1 cellular context compared by ENCODE assay signal in the genomic region with DNA sequence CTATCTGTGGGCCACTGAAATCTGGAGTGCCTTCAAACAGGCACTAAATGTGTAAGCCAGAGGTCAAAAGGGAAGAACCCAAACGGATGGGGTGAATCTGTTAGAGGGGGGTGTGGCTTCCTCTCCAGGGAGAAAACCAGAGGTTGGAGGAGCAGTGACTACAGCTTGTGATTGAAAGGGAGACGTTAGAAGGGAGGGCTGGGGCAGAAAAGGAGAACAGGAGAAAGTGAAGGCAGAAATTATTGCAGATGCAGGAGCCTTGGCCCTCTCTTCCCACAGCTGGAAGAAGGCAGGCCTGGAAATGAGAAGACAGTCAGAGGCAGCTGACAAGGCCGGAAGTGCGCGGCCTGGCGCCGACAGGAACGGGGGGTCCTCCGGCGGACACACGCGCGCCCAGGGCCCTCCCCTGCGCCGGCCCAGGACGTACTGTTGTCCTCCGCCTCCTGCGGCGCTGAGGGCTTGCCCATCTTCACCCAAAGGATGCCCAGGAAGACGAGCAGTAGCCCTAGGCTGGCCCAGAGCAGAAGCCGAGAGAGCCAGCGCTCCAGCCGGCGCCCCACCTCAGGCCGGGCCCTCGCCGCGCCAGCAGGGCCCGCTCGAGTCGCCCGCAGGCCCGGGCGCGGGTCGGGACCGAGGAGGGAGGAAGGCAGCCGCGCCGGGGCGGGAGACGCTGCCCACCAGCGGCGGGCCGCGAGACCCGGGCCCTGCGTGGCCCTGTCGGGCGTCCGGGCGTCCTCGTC.
TF ChIP-seq lines count a peak whose summit lies in the region.

No MANE protein-coding gene starts in this region.

TF ChIP-seq in HepG2, 621 proteins besides CTCF, POLR2A, EP300 and RAD21 (continued from another document and continues in another):
- TF ChIP-seq, protein P1, sequence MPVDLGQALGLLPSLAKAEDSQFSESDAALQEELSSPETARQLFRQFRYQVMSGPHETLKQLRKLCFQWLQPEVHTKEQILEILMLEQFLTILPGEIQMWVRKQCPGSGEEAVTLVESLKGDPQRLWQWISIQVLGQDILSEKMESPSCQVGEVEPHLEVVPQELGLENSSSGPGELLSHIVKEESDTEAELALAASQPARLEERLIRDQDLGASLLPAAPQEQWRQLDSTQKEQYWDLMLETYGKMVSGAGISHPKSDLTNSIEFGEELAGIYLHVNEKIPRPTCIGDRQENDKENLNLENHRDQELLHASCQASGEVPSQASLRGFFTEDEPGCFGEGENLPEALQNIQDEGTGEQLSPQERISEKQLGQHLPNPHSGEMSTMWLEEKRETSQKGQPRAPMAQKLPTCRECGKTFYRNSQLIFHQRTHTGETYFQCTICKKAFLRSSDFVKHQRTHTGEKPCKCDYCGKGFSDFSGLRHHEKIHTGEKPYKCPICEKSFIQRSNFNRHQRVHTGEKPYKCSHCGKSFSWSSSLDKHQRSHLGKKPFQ (CRISPR knock-in tag; IDR thresholded peaks at IDR 0.05; ENCODE audit: insufficient replicate concordance): no peak
- TF ChIP-seq SOX5 (CRISPR knock-in tag; IDR thresholded peaks at IDR 0.05; ENCODE audit: borderline replicate concordance): no peak
- TF ChIP-seq, protein P2, sequence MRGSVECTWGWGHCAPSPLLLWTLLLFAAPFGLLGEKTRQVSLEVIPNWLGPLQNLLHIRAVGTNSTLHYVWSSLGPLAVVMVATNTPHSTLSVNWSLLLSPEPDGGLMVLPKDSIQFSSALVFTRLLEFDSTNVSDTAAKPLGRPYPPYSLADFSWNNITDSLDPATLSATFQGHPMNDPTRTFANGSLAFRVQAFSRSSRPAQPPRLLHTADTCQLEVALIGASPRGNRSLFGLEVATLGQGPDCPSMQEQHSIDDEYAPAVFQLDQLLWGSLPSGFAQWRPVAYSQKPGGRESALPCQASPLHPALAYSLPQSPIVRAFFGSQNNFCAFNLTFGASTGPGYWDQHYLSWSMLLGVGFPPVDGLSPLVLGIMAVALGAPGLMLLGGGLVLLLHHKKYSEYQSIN (CRISPR knock-in tag; IDR thresholded peaks at IDR 0.05; ENCODE audit: borderline replicate concordance): no peak
- no peak for TF ChIP-seq DR1 (CRISPR knock-in tag; IDR thresholded peaks at IDR 0.05)
- TF ChIP-seq, protein P3, sequence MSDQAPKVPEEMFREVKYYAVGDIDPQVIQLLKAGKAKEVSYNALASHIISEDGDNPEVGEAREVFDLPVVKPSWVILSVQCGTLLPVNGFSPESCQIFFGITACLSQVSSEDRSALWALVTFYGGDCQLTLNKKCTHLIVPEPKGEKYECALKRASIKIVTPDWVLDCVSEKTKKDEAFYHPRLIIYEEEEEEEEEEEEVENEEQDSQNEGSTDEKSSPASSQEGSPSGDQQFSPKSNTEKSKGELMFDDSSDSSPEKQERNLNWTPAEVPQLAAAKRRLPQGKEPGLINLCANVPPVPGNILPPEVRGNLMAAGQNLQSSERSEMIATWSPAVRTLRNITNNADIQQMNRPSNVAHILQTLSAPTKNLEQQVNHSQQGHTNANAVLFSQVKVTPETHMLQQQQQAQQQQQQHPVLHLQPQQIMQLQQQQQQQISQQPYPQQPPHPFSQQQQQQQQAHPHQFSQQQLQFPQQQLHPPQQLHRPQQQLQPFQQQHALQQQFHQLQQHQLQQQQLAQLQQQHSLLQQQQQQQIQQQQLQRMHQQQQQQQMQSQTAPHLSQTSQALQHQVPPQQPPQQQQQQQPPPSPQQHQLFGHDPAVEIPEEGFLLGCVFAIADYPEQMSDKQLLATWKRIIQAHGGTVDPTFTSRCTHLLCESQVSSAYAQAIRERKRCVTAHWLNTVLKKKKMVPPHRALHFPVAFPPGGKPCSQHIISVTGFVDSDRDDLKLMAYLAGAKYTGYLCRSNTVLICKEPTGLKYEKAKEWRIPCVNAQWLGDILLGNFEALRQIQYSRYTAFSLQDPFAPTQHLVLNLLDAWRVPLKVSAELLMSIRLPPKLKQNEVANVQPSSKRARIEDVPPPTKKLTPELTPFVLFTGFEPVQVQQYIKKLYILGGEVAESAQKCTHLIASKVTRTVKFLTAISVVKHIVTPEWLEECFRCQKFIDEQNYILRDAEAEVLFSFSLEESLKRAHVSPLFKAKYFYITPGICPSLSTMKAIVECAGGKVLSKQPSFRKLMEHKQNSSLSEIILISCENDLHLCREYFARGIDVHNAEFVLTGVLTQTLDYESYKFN (CRISPR knock-in tag; conservative IDR thresholded peaks at IDR 0.05): no peak
- TF ChIP-seq, protein P4, sequence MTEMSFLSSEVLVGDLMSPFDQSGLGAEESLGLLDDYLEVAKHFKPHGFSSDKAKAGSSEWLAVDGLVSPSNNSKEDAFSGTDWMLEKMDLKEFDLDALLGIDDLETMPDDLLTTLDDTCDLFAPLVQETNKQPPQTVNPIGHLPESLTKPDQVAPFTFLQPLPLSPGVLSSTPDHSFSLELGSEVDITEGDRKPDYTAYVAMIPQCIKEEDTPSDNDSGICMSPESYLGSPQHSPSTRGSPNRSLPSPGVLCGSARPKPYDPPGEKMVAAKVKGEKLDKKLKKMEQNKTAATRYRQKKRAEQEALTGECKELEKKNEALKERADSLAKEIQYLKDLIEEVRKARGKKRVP (CRISPR knock-in tag; IDR thresholded peaks at IDR 0.05): no peak
- TF ChIP-seq ZSCAN30 (CRISPR knock-in tag; IDR thresholded peaks at IDR 0.05): no peak
- TF ChIP-seq, protein P5, sequence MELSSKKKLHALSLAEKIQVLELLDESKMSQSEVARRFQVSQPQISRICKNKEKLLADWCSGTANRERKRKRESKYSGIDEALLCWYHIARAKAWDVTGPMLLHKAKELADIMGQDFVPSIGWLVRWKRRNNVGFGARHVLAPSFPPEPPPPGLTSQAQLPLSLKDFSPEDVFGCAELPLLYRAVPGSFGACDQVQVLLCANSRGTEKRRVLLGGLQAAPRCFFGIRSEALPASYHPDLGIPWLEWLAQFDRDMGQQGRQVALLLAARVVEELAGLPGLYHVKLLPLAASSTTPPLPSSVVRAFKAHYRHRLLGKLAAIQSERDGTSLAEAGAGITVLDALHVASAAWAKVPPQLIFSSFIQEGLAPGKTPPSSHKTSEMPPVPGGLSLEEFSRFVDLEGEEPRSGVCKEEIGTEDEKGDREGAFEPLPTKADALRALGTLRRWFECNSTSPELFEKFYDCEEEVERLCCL (CRISPR knock-in tag; IDR thresholded peaks at IDR 0.05; ENCODE audit: borderline replicate concordance): no peak
- TF ChIP-seq, protein P6, sequence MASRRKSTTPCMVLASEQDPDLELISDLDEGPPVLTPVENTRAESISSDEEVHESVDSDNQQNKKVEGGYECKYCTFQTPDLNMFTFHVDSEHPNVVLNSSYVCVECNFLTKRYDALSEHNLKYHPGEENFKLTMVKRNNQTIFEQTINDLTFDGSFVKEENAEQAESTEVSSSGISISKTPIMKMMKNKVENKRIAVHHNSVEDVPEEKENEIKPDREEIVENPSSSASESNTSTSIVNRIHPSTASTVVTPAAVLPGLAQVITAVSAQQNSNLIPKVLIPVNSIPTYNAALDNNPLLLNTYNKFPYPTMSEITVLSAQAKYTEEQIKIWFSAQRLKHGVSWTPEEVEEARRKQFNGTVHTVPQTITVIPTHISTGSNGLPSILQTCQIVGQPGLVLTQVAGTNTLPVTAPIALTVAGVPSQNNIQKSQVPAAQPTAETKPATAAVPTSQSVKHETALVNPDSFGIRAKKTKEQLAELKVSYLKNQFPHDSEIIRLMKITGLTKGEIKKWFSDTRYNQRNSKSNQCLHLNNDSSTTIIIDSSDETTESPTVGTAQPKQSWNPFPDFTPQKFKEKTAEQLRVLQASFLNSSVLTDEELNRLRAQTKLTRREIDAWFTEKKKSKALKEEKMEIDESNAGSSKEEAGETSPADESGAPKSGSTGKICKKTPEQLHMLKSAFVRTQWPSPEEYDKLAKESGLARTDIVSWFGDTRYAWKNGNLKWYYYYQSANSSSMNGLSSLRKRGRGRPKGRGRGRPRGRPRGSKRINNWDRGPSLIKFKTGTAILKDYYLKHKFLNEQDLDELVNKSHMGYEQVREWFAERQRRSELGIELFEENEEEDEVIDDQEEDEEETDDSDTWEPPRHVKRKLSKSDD (CRISPR knock-in tag; IDR thresholded peaks at IDR 0.05; ENCODE audit: low read depth): no peak
- TF ChIP-seq ZBTB8A (CRISPR knock-in tag; IDR thresholded peaks at IDR 0.05; ENCODE audit: borderline replicate concordance, low read depth): no peak
- no peak for TF ChIP-seq TP53 (CRISPR knock-in tag; conservative IDR thresholded peaks at IDR 0.05)
- TF ChIP-seq ZNF549 (CRISPR knock-in tag; IDR thresholded peaks at IDR 0.05): no peak
- peak; percentile 28 for TF ChIP-seq CBX1 (IDR thresholded peaks at IDR 0.05; ENCODE audit: low read depth)
- TF ChIP-seq, protein P7, sequence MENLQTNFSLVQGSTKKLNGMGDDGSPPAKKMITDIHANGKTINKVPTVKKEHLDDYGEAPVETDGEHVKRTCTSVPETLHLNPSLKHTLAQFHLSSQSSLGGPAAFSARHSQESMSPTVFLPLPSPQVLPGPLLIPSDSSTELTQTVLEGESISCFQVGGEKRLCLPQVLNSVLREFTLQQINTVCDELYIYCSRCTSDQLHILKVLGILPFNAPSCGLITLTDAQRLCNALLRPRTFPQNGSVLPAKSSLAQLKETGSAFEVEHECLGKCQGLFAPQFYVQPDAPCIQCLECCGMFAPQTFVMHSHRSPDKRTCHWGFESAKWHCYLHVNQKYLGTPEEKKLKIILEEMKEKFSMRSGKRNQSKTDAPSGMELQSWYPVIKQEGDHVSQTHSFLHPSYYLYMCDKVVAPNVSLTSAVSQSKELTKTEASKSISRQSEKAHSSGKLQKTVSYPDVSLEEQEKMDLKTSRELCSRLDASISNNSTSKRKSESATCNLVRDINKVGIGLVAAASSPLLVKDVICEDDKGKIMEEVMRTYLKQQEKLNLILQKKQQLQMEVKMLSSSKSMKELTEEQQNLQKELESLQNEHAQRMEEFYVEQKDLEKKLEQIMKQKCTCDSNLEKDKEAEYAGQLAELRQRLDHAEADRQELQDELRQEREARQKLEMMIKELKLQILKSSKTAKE (CRISPR knock-in tag; IDR thresholded peaks at IDR 0.05; ENCODE audit: borderline replicate concordance): no peak
- no peak for TF ChIP-seq FOXA1 (IDR thresholded peaks at IDR 0.05)
- TF ChIP-seq FOXA1 (CRISPR knock-in tag; IDR thresholded peaks at IDR 0.05): no peak
- TF ChIP-seq MIXL1 (CRISPR knock-in tag; IDR thresholded peaks at IDR 0.05): no peak
- TF ChIP-seq, protein P8, sequence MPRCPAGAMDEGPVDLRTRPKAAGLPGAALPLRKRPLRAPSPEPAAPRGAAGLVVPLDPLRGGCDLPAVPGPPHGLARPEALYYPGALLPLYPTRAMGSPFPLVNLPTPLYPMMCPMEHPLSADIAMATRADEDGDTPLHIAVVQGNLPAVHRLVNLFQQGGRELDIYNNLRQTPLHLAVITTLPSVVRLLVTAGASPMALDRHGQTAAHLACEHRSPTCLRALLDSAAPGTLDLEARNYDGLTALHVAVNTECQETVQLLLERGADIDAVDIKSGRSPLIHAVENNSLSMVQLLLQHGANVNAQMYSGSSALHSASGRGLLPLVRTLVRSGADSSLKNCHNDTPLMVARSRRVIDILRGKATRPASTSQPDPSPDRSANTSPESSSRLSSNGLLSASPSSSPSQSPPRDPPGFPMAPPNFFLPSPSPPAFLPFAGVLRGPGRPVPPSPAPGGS (CRISPR knock-in tag; IDR thresholded peaks at IDR 0.05): no peak; the same call in 1 of the 2 replicates
- TF ChIP-seq, protein P9, sequence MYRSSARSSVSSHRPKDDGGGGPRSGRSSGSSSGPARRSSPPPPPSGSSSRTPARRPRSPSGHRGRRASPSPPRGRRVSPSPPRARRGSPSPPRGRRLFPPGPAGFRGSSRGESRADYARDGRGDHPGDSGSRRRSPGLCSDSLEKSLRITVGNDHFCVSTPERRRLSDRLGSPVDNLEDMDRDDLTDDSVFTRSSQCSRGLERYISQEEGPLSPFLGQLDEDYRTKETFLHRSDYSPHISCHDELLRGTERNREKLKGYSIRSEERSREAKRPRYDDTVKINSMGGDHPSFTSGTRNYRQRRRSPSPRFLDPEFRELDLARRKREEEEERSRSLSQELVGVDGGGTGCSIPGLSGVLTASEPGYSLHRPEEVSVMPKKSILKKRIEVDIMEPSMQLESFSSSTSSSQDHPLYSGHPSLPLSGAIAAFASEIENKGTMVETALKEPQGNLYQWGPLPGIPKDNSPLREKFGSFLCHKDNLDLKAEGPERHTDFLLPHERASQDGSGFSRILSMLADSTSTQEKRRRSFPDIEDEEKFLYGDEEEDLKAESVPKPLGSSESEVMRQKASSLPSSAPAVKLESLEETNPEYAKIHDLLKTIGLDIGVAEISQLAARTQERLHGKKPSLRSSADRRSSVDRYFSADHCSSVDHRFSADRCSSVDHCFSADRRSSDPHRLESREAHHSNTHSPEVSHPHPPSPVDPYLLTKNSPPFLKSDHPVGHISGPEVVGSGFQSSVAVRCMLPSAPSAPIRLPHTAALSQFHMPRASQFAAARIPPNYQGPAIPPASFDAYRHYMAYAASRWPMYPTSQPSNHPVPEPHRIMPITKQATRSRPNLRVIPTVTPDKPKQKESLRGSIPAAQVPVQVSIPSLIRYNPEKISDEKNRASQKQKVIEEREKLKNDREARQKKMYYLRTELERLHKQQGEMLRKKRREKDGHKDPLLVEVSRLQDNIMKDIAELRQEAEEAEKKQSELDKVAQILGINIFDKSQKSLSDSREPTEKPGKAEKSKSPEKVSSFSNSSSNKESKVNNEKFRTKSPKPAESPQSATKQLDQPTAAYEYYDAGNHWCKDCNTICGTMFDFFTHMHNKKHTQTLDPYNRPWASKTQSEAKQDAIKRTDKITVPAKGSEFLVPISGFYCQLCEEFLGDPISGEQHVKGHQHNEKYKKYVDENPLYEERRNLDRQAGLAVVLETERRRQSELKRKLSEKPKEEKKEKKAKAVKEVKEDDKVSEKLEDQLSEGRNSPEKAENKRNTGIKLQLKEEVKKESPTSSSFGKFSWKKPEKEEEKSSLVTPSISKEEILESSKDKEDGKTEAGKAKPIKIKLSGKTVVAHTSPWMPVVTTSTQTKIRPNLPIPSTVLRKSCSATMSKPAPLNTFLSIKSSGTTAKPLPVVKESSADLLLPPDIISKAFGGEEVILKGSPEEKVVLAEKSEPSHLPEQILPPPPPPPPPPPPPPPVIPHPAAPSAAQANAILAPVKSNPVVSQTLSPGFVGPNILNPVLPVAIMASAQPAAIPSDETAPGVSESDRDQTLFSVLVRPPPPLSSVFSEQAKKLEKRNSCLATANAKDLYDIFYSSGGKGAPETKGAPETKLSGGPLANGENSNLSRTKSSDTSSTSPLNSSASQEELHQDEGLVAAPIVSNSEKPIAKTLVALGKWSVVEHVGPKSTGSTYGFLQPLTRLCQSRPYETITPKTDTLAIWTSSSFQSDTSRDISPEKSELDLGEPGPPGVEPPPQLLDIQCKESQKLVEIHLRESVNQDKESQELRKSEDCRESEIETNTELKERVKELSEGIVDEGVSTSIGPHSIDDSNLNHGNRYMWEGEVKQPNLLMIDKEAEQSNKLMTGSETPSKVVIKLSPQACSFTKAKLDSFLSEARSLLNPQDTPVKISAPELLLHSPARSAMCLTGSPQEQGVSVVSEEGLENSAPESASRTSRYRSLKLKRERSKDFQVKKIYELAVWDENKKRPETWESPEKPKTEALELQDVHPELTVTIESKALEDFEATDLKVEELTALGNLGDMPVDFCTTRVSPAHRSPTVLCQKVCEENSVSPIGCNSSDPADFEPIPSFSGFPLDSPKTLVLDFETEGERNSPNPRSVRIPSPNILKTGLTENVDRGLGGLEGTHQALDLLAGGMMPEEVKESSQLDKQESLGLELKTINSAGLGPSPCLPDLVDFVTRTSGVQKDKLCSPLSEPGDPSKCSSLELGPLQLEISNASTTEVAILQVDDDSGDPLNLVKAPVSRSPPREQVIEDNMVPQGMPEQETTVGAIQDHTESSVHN (CRISPR knock-in tag; IDR thresholded peaks at IDR 0.05): no peak
- no peak for TF ChIP-seq TCF7L2 (IDR thresholded peaks at IDR 0.05; ENCODE audit: low read depth, low read length)
- TF ChIP-seq, protein P10, sequence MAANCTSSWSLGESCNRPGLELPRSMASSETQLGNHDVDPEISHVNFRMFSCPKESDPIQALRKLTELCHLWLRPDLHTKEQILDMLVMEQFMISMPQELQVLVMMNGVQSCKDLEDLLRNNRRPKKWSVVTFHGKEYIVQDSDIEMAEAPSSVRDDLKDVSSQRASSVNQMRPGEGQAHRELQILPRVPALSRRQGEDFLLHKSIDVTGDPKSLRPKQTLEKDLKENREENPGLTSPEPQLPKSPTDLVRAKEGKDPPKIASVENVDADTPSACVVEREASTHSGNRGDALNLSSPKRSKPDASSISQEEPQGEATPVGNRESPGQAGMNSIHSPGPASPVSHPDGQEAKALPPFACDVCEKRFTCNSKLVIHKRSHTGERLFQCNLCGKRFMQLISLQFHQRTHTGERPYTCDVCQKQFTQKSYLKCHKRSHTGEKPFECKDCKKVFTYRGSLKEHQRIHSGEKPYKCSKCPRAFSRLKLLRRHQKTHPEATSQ (CRISPR knock-in tag; IDR thresholded peaks at IDR 0.05; ENCODE audit: borderline replicate concordance): peak; percentile 78; the same call in 1 of the 2 replicates
